23 cellular contexts compared by ENCODE assay signal in the genomic region with DNA sequence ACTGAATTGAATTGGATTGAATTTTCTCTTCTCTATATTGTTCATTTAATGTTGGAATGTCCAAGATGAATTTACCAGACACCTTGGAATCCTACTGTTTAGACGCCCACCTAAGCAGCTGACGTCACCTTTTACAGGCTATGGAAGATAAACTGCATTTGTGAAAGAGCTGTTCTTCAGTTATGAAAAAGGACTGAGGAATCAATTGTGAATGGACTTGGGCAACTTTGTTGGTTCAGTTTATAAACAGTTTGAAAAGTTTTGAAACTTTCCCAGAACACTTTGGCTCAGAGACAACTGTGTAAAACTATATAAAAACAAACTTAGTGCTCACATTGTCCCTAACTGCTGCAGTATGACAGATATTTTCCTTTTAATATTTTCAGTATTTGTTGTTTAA.
"Had no signal": no experiment of that assay in that cellular context is flagged by ENCODE, and none has a peak within 500 bp of the region (broad histone marks: within the 10 kb centered on the region; RNA-seq: fewer than 3 reads in every experiment).

No MANE protein-coding gene starts in this region.

- H3K9me3 ChIP-seq: breast epithelium, psoas muscle, right lobe of liver, spleen, thoracic aorta, upper lobe of left lung had no signal

- DNase-seq: activated CD4-positive, alpha-beta T cell treated with anti-CD3 and anti-CD28 coated beads for 1 hour; activated CD8-positive, alpha-beta memory T cell treated with anti-CD3 and anti-CD28 coated beads for 24 hours; activated CD8-positive, alpha-beta memory T cell treated with anti-CD3 and anti-CD28 coated beads, Interleukin-2, amount 50 U/mL, for 48 hours; activated effector memory CD4-positive, alpha-beta T cell treated with Interleukin-2 at 50 U/mL for 16 hours; activated naive CD4-positive, alpha-beta T cell treated with anti-CD3 and anti-CD28 coated beads, Interleukin-2, amount 10 ng/mL, durations not matched to agents 7 days and 5 days; activated naive CD8-positive, alpha-beta T cell treated with anti-CD3 and anti-CD28 coated beads, Interleukin-2, amount 50 U/mL, for 24 hours; activated T-cell treated with anti-CD3 and anti-CD28 coated beads, Interleukin-2, amount 50 U/mL, for 48 hours; foreskin fibroblast; glutamatergic neuron; naive thymus-derived CD4-positive, alpha-beta T cell; psoas muscle; right lobe of liver; spleen; stimulated activated CD4-positive, alpha-beta T cell treated with anti-CD3 and anti-CD28 coated beads, Interleukin-4, amount 100 ng/mL, for 4 hours; T-helper 2 cell; upper lobe of left lung; WERI-Rb-1 had no signal

- FAIRE-seq: astrocyte had no signal

- H3K9ac ChIP-seq: neural progenitor cell had no signal

- H3K36me3 ChIP-seq: breast epithelium, neural progenitor cell, right lobe of liver, spleen, thoracic aorta, upper lobe of left lung, WERI-Rb-1 had no signal

- H3K4me2 ChIP-seq: neural progenitor cell had no signal

- ATAC-seq: activated naive CD8-positive, alpha-beta T cell treated with anti-CD3 and anti-CD28 coated beads, Interleukin-2, amount 50 U/mL, for 24 hours; naive thymus-derived CD4-positive, alpha-beta T cell; psoas muscle; stimulated activated memory B cell treated with anti-CD40 and anti-IgM and Interleukin-4, amounts not matched to agents 10 μg/mL and 1 μg/mL and 100 μg/mL, for 72 hours had no signal

- H3K27me3 ChIP-seq: breast epithelium, neural progenitor cell, right lobe of liver, spleen, upper lobe of left lung had no signal

- H3K4me1 ChIP-seq: breast epithelium, neural progenitor cell, psoas muscle, right lobe of liver, spleen, upper lobe of left lung had no signal

- H3K27ac ChIP-seq: breast epithelium, epithelial cell of prostate, neural progenitor cell, psoas muscle, right lobe of liver, spleen, thoracic aorta, upper lobe of left lung, WERI-Rb-1 had no signal

- H3K4me3 ChIP-seq: breast epithelium, neural progenitor cell, psoas muscle, right lobe of liver, spleen, thoracic aorta, upper lobe of left lung had no signal

- H2AFZ ChIP-seq: neural progenitor cell had no signal
